Comparison of ENCODE assay signal across 1 cellular context in the genomic region with DNA sequence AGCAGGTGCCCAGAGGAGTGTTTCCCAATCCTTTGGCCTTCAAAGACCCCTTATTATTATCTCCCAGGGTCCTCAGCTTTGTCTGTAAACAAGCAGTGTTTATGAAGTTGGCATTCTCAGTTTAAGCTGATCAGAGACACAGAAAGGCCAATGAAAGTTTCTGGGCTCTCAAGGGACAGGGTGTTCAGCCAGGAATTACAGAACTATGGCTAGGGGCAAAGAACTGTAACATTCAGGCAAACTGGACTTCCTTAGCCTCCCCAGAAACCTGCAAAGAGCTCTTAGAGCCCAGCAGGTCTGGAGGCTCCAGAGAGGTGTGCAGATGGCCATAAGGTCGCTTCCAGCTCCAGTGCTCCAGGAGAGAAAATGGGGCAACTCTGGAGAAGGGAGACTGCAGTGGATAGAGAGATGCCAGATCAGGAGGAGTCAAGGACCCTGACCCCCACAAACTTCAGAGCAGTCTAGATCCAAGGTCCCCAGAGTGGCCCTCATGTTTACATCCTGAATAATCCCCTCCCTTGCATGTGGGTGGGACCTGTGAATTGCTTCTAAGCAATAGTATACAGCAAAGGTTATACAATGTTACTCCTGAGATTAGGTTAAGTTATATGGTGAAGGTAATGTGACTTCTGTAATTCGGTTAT.
TF ChIP-seq lines count a peak whose summit lies in the region.

No MANE protein-coding gene starts in this region.

TF ChIP-seq in HepG2, 621 proteins besides CTCF, POLR2A, EP300 and RAD21 (continues in another document):
- TF ChIP-seq ZNF644 (CRISPR knock-in tag; IDR thresholded peaks at IDR 0.05; ENCODE audit: low read depth) (no peak), MYNN (CRISPR knock-in tag; IDR thresholded peaks at IDR 0.05; ENCODE audit: low read depth) (no peak), ZSCAN9 (CRISPR knock-in tag; IDR thresholded peaks at IDR 0.05; ENCODE audit: borderline replicate concordance) (no peak), HNRNPH1 (optimal IDR thresholded peaks at IDR 0.05; ENCODE audit: low read depth, low read length) (no peak), MAF1 (CRISPR knock-in tag; IDR thresholded peaks at IDR 0.05; ENCODE audit: borderline replicate concordance) (no peak), MTF1 (CRISPR knock-in tag; IDR thresholded peaks at IDR 0.05) (no peak), HNF4A (CRISPR knock-in tag; IDR thresholded peaks at IDR 0.05) (0 out of 2 replicates have a peak, but pooled peaks have one; percentile 33), FOXA3 (CRISPR knock-in tag; IDR thresholded peaks at IDR 0.05) (peak; percentile 45; the same call in 1 of the 2 replicates), TMF1 (CRISPR knock-in tag; IDR thresholded peaks at IDR 0.05; ENCODE audit: low read depth) (no peak), ZNF577 (CRISPR knock-in tag; IDR thresholded peaks at IDR 0.05; ENCODE audit: borderline replicate concordance, low read depth) (no peak), SOX5 (CRISPR knock-in tag; IDR thresholded peaks at IDR 0.05; ENCODE audit: borderline replicate concordance) (no peak), FOXK1 (CRISPR knock-in tag; IDR thresholded peaks at IDR 0.05; ENCODE audit: borderline replicate concordance, low read depth) (peak; percentile 50; the same call in 1 of the 2 replicates), PRMT3 (CRISPR knock-in tag; IDR thresholded peaks at IDR 0.05; ENCODE audit: borderline replicate concordance, low read depth) (no peak)
- TF ChIP-seq, protein P1, sequence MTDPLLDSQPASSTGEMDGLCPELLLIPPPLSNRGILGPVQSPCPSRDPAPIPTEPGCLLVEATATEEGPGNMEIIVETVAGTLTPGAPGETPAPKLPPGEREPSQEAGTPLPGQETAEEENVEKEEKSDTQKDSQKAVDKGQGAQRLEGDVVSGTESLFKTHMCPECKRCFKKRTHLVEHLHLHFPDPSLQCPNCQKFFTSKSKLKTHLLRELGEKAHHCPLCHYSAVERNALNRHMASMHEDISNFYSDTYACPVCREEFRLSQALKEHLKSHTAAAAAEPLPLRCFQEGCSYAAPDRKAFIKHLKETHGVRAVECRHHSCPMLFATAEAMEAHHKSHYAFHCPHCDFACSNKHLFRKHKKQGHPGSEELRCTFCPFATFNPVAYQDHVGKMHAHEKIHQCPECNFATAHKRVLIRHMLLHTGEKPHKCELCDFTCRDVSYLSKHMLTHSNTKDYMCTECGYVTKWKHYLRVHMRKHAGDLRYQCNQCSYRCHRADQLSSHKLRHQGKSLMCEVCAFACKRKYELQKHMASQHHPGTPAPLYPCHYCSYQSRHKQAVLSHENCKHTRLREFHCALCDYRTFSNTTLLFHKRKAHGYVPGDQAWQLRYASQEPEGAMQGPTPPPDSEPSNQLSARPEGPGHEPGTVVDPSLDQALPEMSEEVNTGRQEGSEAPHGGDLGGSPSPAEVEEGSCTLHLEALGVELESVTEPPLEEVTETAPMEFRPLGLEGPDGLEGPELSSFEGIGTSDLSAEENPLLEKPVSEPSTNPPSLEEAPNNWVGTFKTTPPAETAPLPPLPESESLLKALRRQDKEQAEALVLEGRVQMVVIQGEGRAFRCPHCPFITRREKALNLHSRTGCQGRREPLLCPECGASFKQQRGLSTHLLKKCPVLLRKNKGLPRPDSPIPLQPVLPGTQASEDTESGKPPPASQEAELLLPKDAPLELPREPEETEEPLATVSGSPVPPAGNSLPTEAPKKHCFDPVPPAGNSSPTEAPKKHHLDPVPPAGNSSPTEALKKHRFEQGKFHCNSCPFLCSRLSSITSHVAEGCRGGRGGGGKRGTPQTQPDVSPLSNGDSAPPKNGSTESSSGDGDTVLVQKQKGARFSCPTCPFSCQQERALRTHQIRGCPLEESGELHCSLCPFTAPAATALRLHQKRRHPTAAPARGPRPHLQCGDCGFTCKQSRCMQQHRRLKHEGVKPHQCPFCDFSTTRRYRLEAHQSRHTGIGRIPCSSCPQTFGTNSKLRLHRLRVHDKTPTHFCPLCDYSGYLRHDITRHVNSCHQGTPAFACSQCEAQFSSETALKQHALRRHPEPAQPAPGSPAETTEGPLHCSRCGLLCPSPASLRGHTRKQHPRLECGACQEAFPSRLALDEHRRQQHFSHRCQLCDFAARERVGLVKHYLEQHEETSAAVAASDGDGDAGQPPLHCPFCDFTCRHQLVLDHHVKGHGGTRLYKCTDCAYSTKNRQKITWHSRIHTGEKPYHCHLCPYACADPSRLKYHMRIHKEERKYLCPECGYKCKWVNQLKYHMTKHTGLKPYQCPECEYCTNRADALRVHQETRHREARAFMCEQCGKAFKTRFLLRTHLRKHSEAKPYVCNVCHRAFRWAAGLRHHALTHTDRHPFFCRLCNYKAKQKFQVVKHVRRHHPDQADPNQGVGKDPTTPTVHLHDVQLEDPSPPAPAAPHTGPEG (CRISPR knock-in tag; IDR thresholded peaks at IDR 0.05), result no peak
- TF ChIP-seq, protein P2, sequence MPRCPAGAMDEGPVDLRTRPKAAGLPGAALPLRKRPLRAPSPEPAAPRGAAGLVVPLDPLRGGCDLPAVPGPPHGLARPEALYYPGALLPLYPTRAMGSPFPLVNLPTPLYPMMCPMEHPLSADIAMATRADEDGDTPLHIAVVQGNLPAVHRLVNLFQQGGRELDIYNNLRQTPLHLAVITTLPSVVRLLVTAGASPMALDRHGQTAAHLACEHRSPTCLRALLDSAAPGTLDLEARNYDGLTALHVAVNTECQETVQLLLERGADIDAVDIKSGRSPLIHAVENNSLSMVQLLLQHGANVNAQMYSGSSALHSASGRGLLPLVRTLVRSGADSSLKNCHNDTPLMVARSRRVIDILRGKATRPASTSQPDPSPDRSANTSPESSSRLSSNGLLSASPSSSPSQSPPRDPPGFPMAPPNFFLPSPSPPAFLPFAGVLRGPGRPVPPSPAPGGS (CRISPR knock-in tag; IDR thresholded peaks at IDR 0.05), result no peak
- TF ChIP-seq, protein P3, sequence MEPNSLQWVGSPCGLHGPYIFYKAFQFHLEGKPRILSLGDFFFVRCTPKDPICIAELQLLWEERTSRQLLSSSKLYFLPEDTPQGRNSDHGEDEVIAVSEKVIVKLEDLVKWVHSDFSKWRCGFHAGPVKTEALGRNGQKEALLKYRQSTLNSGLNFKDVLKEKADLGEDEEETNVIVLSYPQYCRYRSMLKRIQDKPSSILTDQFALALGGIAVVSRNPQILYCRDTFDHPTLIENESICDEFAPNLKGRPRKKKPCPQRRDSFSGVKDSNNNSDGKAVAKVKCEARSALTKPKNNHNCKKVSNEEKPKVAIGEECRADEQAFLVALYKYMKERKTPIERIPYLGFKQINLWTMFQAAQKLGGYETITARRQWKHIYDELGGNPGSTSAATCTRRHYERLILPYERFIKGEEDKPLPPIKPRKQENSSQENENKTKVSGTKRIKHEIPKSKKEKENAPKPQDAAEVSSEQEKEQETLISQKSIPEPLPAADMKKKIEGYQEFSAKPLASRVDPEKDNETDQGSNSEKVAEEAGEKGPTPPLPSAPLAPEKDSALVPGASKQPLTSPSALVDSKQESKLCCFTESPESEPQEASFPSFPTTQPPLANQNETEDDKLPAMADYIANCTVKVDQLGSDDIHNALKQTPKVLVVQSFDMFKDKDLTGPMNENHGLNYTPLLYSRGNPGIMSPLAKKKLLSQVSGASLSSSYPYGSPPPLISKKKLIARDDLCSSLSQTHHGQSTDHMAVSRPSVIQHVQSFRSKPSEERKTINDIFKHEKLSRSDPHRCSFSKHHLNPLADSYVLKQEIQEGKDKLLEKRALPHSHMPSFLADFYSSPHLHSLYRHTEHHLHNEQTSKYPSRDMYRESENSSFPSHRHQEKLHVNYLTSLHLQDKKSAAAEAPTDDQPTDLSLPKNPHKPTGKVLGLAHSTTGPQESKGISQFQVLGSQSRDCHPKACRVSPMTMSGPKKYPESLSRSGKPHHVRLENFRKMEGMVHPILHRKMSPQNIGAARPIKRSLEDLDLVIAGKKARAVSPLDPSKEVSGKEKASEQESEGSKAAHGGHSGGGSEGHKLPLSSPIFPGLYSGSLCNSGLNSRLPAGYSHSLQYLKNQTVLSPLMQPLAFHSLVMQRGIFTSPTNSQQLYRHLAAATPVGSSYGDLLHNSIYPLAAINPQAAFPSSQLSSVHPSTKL (CRISPR knock-in tag; IDR thresholded peaks at IDR 0.05), result no peak
- TF ChIP-seq, protein P4, sequence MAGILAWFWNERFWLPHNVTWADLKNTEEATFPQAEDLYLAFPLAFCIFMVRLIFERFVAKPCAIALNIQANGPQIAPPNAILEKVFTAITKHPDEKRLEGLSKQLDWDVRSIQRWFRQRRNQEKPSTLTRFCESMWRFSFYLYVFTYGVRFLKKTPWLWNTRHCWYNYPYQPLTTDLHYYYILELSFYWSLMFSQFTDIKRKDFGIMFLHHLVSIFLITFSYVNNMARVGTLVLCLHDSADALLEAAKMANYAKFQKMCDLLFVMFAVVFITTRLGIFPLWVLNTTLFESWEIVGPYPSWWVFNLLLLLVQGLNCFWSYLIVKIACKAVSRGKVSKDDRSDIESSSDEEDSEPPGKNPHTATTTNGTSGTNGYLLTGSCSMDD (CRISPR knock-in tag; IDR thresholded peaks at IDR 0.05), result no peak
- TF ChIP-seq, protein P5, sequence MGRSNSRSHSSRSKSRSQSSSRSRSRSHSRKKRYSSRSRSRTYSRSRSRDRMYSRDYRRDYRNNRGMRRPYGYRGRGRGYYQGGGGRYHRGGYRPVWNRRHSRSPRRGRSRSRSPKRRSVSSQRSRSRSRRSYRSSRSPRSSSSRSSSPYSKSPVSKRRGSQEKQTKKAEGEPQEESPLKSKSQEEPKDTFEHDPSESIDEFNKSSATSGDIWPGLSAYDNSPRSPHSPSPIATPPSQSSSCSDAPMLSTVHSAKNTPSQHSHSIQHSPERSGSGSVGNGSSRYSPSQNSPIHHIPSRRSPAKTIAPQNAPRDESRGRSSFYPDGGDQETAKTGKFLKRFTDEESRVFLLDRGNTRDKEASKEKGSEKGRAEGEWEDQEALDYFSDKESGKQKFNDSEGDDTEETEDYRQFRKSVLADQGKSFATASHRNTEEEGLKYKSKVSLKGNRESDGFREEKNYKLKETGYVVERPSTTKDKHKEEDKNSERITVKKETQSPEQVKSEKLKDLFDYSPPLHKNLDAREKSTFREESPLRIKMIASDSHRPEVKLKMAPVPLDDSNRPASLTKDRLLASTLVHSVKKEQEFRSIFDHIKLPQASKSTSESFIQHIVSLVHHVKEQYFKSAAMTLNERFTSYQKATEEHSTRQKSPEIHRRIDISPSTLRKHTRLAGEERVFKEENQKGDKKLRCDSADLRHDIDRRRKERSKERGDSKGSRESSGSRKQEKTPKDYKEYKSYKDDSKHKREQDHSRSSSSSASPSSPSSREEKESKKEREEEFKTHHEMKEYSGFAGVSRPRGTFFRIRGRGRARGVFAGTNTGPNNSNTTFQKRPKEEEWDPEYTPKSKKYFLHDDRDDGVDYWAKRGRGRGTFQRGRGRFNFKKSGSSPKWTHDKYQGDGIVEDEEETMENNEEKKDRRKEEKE (IDR thresholded peaks at IDR 0.05), result no peak
- TF ChIP-seq, protein P6, sequence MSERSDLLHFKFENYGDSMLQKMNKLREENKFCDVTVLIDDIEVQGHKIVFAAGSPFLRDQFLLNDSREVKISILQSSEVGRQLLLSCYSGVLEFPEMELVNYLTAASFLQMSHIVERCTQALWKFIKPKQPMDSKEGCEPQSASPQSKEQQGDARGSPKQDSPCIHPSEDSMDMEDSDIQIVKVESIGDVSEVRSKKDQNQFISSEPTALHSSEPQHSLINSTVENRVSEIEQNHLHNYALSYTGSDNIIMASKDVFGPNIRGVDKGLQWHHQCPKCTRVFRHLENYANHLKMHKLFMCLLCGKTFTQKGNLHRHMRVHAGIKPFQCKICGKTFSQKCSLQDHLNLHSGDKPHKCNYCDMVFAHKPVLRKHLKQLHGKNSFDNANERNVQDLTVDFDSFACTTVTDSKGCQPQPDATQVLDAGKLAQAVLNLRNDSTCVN (CRISPR knock-in tag; IDR thresholded peaks at IDR 0.05; ENCODE audit: borderline replicate concordance), result peak; percentile 92
- TF ChIP-seq, protein P7, sequence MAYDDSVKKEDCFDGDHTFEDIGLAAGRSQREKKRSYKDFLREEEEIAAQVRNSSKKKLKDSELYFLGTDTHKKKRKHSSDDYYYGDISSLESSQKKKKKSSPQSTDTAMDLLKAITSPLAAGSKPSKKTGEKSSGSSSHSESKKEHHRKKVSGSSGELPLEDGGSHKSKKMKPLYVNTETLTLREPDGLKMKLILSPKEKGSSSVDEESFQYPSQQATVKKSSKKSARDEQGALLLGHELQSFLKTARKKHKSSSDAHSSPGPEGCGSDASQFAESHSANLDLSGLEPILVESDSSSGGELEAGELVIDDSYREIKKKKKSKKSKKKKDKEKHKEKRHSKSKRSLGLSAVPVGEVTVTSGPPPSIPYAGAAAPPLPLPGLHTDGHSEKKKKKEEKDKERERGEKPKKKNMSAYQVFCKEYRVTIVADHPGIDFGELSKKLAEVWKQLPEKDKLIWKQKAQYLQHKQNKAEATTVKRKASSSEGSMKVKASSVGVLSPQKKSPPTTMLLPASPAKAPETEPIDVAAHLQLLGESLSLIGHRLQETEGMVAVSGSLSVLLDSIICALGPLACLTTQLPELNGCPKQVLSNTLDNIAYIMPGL (CRISPR knock-in tag; IDR thresholded peaks at IDR 0.05; ENCODE audit: borderline replicate concordance in 1 of 2, low read depth in 1 of 2), result no peak
- TF ChIP-seq, protein P8, sequence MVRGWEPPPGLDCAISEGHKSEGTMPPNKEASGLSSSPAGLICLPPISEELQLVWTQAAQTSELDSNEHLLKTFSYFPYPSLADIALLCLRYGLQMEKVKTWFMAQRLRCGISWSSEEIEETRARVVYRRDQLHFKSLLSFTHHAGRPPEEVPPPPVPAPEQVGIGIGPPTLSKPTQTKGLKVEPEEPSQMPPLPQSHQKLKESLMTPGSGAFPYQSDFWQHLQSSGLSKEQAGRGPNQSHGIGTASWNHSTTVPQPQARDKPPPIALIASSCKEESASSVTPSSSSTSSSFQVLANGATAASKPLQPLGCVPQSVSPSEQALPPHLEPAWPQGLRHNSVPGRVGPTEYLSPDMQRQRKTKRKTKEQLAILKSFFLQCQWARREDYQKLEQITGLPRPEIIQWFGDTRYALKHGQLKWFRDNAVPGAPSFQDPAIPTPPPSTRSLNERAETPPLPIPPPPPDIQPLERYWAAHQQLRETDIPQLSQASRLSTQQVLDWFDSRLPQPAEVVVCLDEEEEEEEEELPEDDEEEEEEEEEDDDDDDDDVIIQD (CRISPR knock-in tag; IDR thresholded peaks at IDR 0.05; ENCODE audit: low read depth), result no peak
- TF ChIP-seq, protein P9, sequence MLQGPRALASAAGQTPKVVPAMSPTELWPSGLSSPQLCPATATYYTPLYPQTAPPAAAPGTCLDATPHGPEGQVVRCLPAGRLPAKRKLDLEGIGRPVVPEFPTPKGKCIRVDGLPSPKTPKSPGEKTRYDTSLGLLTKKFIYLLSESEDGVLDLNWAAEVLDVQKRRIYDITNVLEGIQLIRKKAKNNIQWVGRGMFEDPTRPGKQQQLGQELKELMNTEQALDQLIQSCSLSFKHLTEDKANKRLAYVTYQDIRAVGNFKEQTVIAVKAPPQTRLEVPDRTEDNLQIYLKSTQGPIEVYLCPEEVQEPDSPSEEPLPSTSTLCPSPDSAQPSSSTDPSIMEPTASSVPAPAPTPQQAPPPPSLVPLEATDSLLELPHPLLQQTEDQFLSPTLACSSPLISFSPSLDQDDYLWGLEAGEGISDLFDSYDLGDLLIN (CRISPR knock-in tag; IDR thresholded peaks at IDR 0.05; ENCODE audit: borderline replicate concordance), result no peak
